ENCODE assay signal across 9 cellular contexts in genomic region chr2:221896505-221897151, GRCh38.
DNase-seq lines count a peak whose midpoint lies in the region; FAIRE-seq and TF ChIP-seq lines count a peak whose summit lies in the region.
"Had no signal": no experiment of that assay in that cellular context is flagged by ENCODE, and none has a peak within 500 bp of the region (broad histone marks: within the 10 kb centered on the region; RNA-seq: fewer than 3 reads in every experiment).

No MANE protein-coding gene starts in this region.

- no peak for TF ChIP-seq CTCF in epithelial cell of proximal tubule (conservative IDR thresholded peaks at IDR 0.05; ENCODE audit: low read depth, low read length)

- H3K4me3 ChIP-seq in epithelial cell of proximal tubule (ENCODE audit: low read depth, low read length): no peak overlapping the region

- no peak for FAIRE-seq in urothelium cell line (lab: Jason Lieb, UNC)

- DNase-seq in NCI-H345 (lab: John Stamatoyannopoulos, UW) (peak; percentile 19), NCI-H345 treated with DMSO at 0.1 percent for 48 hours (lab: John Stamatoyannopoulos, UW; ENCODE audit: unreplicated experiment) (no peak), epithelial cell of proximal tubule (ENCODE audit: low read depth) (peak; percentile 19), middle frontal gyrus (ENCODE audit: extremely low spot score, low spot score) (peak; percentile 9), urothelium cell line (ENCODE audit: low spot score) (peak; percentile 17), NCI-H82 (lab: John Stamatoyannopoulos, UW) (no peak), hippocampal formation (lab: John Stamatoyannopoulos, UW) (no peak)
- no peak for DNase-seq in effector CD8-positive, alpha-beta T cell (lab: John Stamatoyannopoulos, UW)
- DNase-seq: NCI-H1105 treated with DMSO at 0.1 percent for 48 hours had no signal

Comparison
In these comparisons a context has a peak if more than half of its experiments do, and no peak if none do; other contexts are left out.
1. DNase-seq: peak in NCI-H345 (single experiment), epithelial cell of proximal tubule (single experiment), middle frontal gyrus (single experiment) and urothelium cell line (single experiment); none in NCI-H345 treated with DMSO at 0.1 percent for 48 hours (single experiment), effector CD8-positive, alpha-beta T cell (single experiment), NCI-H82 (single experiment) and hippocampal formation (0 of 2).